Comparison of ENCODE assay signal across 36 cellular contexts in the genomic region with DNA sequence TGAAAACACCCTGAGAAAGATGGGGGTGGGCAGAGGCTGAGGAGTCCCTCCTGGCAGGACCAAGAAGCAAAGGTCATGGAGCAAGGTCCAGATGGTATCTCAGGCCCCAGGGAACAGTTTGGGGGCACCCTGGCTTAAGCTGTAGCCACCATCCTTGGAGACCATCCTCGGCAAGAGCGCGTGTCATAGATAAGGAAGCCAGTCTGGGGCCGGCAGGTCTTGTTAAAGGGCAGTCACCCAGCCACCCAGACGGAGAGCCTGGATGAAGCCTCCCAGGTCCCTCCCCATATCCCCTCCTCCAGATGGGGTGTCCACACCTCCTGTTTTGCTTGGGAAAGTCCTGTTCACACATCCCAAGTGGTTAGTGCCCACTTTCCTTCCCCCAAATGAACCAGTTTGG.
"Had no signal": no experiment of that assay in that cellular context is flagged by ENCODE, and none has a peak within 500 bp of the region (broad histone marks: within the 10 kb centered on the region; RNA-seq: fewer than 3 reads in every experiment).

No MANE protein-coding gene starts in this region.

- H3K4me3 ChIP-seq: ascending aorta, cardiac muscle cell, MG63, Peyer's patch, SJSA1 had no signal

- H3K27ac ChIP-seq: ascending aorta, cardiac muscle cell, Peyer's patch, SJSA1 had no signal

- H3K4me3 Mint-ChIP-seq: activated CD4-positive, alpha-beta memory T cell treated with anti-CD3 and anti-CD28 coated beads for 36 hours; activated CD4-positive, alpha-beta T cell treated with anti-CD3 and anti-CD28 coated beads for 36 hours; activated naive CD4-positive, alpha-beta T cell treated with anti-CD3 and anti-CD28 coated beads, Interleukin-2, amount 50 U/mL, for 24 hours; activated naive CD8-positive, alpha-beta T cell treated with anti-CD3 and anti-CD28 coated beads, Interleukin-2, amount 10 ng/mL, durations not matched to agents 7 days and 5 days; activated T-cell treated with anti-CD3 and anti-CD28 coated beads, Interleukin-2, amount 50 U/mL, for 4 hours; activated T-helper 1 cell treated with anti-CD3 and anti-CD28 coated beads, Interleukin-12 subunit alpha, Interleukin-12 subunit beta, Interleukin-2, Interleukin-4 antibody, amounts not matched to agents 30 ng/mL and 10 ng/mL and 1 ng/mL, durations not matched to agents 14 hours and 24 hours and 36 hours; central memory CD8-positive, alpha-beta T cell; T-helper 1 cell treated with Interleukin-12 subunit alpha and Interleukin-12 subunit beta and Interleukin-4 antibody, amounts not matched to agents 30 μg/mL and 1 μg/mL, for 36 hours; T-helper 2 cell treated with Interferon-gamma antibody and Interleukin-4, amounts not matched to agents 5 μg/mL and 100 μg/mL, for 36 hours had no signal

- FAIRE-seq: TTC549 had no signal

- H3K36me3 ChIP-seq: ascending aorta, cardiac muscle cell, MG63, Peyer's patch, SJSA1 had no signal

- DNase-seq: activated CD4-positive, alpha-beta memory T cell treated with anti-CD3 and anti-CD28 coated beads for 36 hours; activated CD4-positive, alpha-beta T cell treated with anti-CD3 and anti-CD28 coated beads for 36 hours; activated CD4-positive, alpha-beta T cell treated with anti-CD3 and anti-CD28 coated beads, Interleukin-2, amount 50 U/mL, for 1 hour; activated CD8-positive, alpha-beta memory T cell treated with anti-CD3 and anti-CD28 coated beads, Interleukin-2, amount 50 U/mL, for 4 hours; activated effector memory CD4-positive, alpha-beta T cell treated with anti-CD3 and anti-CD28 coated beads, Interleukin-2, amount 50 U/mL, for 16 hours; activated naive CD4-positive, alpha-beta T cell; activated naive CD8-positive, alpha-beta T cell treated with anti-CD3 and anti-CD28 coated beads, Interleukin-2, amount 10 ng/mL, durations not matched to agents 7 days and 5 days; activated T-cell treated with anti-CD3 and anti-CD28 coated beads for 4 hours; activated T-cell treated with anti-CD3 and anti-CD28 coated beads, Interleukin-2, amount 50 U/mL, for 4 hours; amygdala; Kasumi-1; KG1; MG63; NCI-H1048; NCI-H1105 treated with DMSO at 0.1 percent for 48 hours; NCI-H1436; NCI-H1694 treated with DMSO at 0.1 percent for 48 hours; NCI-H2029; NCI-H345; NCI-H526; NCI-H748 treated with DMSO at 0.1 percent for 48 hours; NK-92 treated with Interleukin-12 subunit alpha and Interleukin-12 subunit beta, amount 100 ng/mL, for 24 hours; PC-3; Peyer's patch; RPMI8226; SHP77 treated with DMSO at 0.1 percent for 48 hours; SK-N-SH had no signal

- H3K36me3 Mint-ChIP-seq: activated CD4-positive, alpha-beta memory T cell treated with anti-CD3 and anti-CD28 coated beads for 36 hours; activated naive CD4-positive, alpha-beta T cell treated with anti-CD3 and anti-CD28 coated beads, Interleukin-2, amount 50 U/mL, for 24 hours had no signal

- H3K9me3 ChIP-seq: ascending aorta, MG63, Peyer's patch, SJSA1, SK-N-SH had no signal

- H3K27me3 ChIP-seq: ascending aorta, cardiac muscle cell, MG63, Peyer's patch had no signal

- H3K4me1 ChIP-seq: ascending aorta, Peyer's patch, SJSA1 had no signal

- ATAC-seq: activated CD4-positive, alpha-beta T cell treated with anti-CD3 and anti-CD28 coated beads for 36 hours; activated T-cell treated with anti-CD3 and anti-CD28 coated beads, Interleukin-2, amount 50 U/mL, for 4 hours; PC-3 had no signal

- H3K9me3 Mint-ChIP-seq: activated CD4-positive, alpha-beta memory T cell treated with anti-CD3 and anti-CD28 coated beads for 36 hours; activated naive CD4-positive, alpha-beta T cell treated with anti-CD3 and anti-CD28 coated beads, Interleukin-2, amount 50 U/mL, for 24 hours; activated T-cell treated with anti-CD3 and anti-CD28 coated beads, Interleukin-2, amount 50 U/mL, for 4 hours; central memory CD8-positive, alpha-beta T cell; T-helper 2 cell treated with Interferon-gamma antibody and Interleukin-4, amounts not matched to agents 5 μg/mL and 100 μg/mL, for 36 hours had no signal

- H3K27ac Mint-ChIP-seq: activated CD4-positive, alpha-beta memory T cell treated with anti-CD3 and anti-CD28 coated beads for 36 hours; activated CD4-positive, alpha-beta T cell treated with anti-CD3 and anti-CD28 coated beads for 36 hours; activated naive CD4-positive, alpha-beta T cell treated with anti-CD3 and anti-CD28 coated beads, Interleukin-2, amount 50 U/mL, for 24 hours; activated naive CD8-positive, alpha-beta T cell treated with anti-CD3 and anti-CD28 coated beads, Interleukin-2, amount 10 ng/mL, durations not matched to agents 7 days and 5 days; activated T-helper 1 cell treated with anti-CD3 and anti-CD28 coated beads, Interleukin-12 subunit alpha, Interleukin-12 subunit beta, Interleukin-2, Interleukin-4 antibody, amounts not matched to agents 30 ng/mL and 10 ng/mL and 1 ng/mL, durations not matched to agents 14 hours and 24 hours and 36 hours; T-helper 1 cell treated with Interleukin-12 subunit alpha and Interleukin-12 subunit beta and Interleukin-4 antibody, amounts not matched to agents 30 μg/mL and 1 μg/mL, for 36 hours; T-helper 2 cell treated with Interferon-gamma antibody and Interleukin-4, amounts not matched to agents 5 μg/mL and 100 μg/mL, for 36 hours had no signal
